1 cellular context compared by ENCODE assay signal in genomic region chr2:113760400-113760799, GRCh38.
TF ChIP-seq lines count a peak whose summit lies in the region.

No MANE protein-coding gene starts in this region.

TF ChIP-seq in endothelial cell of umbilical vein, 7 proteins besides CTCF, POLR2A, EP300 and RAD21:
- TF ChIP-seq MYC (IDR thresholded peaks at IDR 0.05; ENCODE audit: low read depth, low read length) = no peak
- TF ChIP-seq EZH2 (IDR thresholded peaks at IDR 0.05; ENCODE audit: borderline replicate concordance, low read depth, low read length, severe bottlenecking) = no peak
